3 cellular contexts compared by ENCODE assay signal in the genomic region with DNA sequence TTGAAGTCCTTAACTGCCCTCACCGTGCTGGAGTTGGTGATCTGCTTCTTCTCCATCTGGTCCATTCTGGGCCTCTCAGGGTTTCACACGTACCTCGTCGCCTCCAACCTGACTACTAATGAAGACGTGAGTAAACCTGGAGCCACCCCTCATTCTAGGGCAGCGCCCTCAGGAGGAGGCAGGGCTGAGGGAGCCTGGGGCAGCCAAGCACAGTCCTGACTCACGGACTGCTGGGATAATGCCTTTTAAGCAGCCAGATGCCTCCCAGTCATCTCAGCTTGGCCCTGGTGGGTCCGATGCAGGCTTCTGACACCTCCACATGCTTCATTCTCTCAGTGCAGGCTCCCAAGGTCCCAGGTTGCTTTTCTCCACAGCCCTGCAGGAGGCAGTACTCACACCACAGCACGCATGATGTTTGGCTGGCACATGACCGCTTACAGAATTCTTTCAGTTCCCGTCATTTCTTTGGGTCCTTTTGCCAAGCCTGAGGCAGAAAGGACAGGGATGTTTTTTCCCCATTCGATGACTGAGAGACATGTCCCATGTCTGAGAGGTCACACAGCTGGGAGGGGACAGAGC.
TF ChIP-seq lines count a peak whose summit lies in the region.

No MANE protein-coding gene starts in this region.

TF ChIP-seq in A549, 52 proteins besides CTCF, POLR2A, EP300 and RAD21:
- TF ChIP-seq POLR2AphosphoS2 (conservative IDR thresholded peaks at IDR 0.05; ENCODE audit: low read length) (no peak), ZFP36 (IDR thresholded peaks at IDR 0.05; ENCODE audit: borderline replicate concordance, partially characterized antibody) (no peak), HOXB13 (CRISPR knock-in tag; IDR thresholded peaks at IDR 0.05; ENCODE audit: low read depth) (no peak), ESRRA (IDR thresholded peaks at IDR 0.05; ENCODE audit: borderline replicate concordance, low read length) (no peak), CBX2 (IDR thresholded peaks at IDR 0.05; ENCODE audit: borderline replicate concordance, low read depth) (no peak), CHD4 (IDR thresholded peaks at IDR 0.05; ENCODE audit: borderline replicate concordance) (no peak), USF2 (IDR thresholded peaks at IDR 0.05) (no peak), HDAC2 (IDR thresholded peaks at IDR 0.05) (no peak), JUNB (IDR thresholded peaks at IDR 0.05) (no peak), SMC3 (IDR thresholded peaks at IDR 0.05) (no peak), GATA3 (IDR thresholded peaks at IDR 0.05; ENCODE audit: borderline replicate concordance) (no peak)
- TF ChIP-seq, protein P1, sequence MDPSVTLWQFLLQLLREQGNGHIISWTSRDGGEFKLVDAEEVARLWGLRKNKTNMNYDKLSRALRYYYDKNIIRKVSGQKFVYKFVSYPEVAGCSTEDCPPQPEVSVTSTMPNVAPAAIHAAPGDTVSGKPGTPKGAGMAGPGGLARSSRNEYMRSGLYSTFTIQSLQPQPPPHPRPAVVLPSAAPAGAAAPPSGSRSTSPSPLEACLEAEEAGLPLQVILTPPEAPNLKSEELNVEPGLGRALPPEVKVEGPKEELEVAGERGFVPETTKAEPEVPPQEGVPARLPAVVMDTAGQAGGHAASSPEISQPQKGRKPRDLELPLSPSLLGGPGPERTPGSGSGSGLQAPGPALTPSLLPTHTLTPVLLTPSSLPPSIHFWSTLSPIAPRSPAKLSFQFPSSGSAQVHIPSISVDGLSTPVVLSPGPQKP (IDR thresholded peaks at IDR 0.05; ENCODE audit: low read depth, low read length) = no peak
- TF ChIP-seq, protein P2, sequence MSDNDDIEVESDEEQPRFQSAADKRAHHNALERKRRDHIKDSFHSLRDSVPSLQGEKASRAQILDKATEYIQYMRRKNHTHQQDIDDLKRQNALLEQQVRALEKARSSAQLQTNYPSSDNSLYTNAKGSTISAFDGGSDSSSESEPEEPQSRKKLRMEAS (IDR thresholded peaks at IDR 0.05) = no peak

TF ChIP-seq in HCT116, 20 proteins besides CTCF, POLR2A, EP300 and RAD21:
- no peak for TF ChIP-seq EZH2phosphoT487 (IDR thresholded peaks at IDR 0.05; ENCODE audit: borderline replicate concordance)
- TF ChIP-seq TCF7L2 (IDR thresholded peaks at IDR 0.05; ENCODE audit: borderline replicate concordance, extremely low read depth, insufficient read depth, insufficient read length) = no peak
- no peak for TF ChIP-seq SIN3A (IDR thresholded peaks at IDR 0.05; ENCODE audit: low read depth)
- no peak for TF ChIP-seq ZFX (IDR thresholded peaks at IDR 0.05)
- TF ChIP-seq JUND (IDR thresholded peaks at IDR 0.05) = no peak
- no peak for TF ChIP-seq ELF1 (IDR thresholded peaks at IDR 0.05; ENCODE audit: borderline replicate concordance, low read depth)
- TF ChIP-seq SP1 (IDR thresholded peaks at IDR 0.05; ENCODE audit: low read depth) = no peak
- TF ChIP-seq FOSL1 (IDR thresholded peaks at IDR 0.05; ENCODE audit: low read depth) = no peak
- no peak for TF ChIP-seq CEBPB (IDR thresholded peaks at IDR 0.05; ENCODE audit: low read depth)

TF ChIP-seq in GM12878, 131 proteins besides CTCF, POLR2A, EP300 and RAD21:
- TF ChIP-seq ZZZ3 (IDR thresholded peaks at IDR 0.05; ENCODE audit: control insufficient read depth, insufficient read length, low read depth) (no peak), CHD2 (IDR thresholded peaks at IDR 0.05; ENCODE audit: borderline replicate concordance, low read depth, low read length) (no peak), IRF5 (IDR thresholded peaks at IDR 0.05; ENCODE audit: borderline replicate concordance) (no peak), BACH1 (IDR thresholded peaks at IDR 0.05; ENCODE audit: borderline replicate concordance) (no peak), USF2 (IDR thresholded peaks at IDR 0.05; ENCODE audit: borderline replicate concordance, low read depth, low read length) (no peak), TCF12 (IDR thresholded peaks at IDR 0.05; ENCODE audit: low read depth, low read length) (no peak), EZH2 (IDR thresholded peaks at IDR 0.05; ENCODE audit: borderline replicate concordance, control insufficient read depth, low read depth, low read length) (no peak), ZNF24 (IDR thresholded peaks at IDR 0.05) (no peak), SREBF1 (IDR thresholded peaks at IDR 0.05; ENCODE audit: low read length) (no peak), RB1 (IDR thresholded peaks at IDR 0.05; ENCODE audit: borderline replicate concordance) (no peak)
- TF ChIP-seq, protein P3, sequence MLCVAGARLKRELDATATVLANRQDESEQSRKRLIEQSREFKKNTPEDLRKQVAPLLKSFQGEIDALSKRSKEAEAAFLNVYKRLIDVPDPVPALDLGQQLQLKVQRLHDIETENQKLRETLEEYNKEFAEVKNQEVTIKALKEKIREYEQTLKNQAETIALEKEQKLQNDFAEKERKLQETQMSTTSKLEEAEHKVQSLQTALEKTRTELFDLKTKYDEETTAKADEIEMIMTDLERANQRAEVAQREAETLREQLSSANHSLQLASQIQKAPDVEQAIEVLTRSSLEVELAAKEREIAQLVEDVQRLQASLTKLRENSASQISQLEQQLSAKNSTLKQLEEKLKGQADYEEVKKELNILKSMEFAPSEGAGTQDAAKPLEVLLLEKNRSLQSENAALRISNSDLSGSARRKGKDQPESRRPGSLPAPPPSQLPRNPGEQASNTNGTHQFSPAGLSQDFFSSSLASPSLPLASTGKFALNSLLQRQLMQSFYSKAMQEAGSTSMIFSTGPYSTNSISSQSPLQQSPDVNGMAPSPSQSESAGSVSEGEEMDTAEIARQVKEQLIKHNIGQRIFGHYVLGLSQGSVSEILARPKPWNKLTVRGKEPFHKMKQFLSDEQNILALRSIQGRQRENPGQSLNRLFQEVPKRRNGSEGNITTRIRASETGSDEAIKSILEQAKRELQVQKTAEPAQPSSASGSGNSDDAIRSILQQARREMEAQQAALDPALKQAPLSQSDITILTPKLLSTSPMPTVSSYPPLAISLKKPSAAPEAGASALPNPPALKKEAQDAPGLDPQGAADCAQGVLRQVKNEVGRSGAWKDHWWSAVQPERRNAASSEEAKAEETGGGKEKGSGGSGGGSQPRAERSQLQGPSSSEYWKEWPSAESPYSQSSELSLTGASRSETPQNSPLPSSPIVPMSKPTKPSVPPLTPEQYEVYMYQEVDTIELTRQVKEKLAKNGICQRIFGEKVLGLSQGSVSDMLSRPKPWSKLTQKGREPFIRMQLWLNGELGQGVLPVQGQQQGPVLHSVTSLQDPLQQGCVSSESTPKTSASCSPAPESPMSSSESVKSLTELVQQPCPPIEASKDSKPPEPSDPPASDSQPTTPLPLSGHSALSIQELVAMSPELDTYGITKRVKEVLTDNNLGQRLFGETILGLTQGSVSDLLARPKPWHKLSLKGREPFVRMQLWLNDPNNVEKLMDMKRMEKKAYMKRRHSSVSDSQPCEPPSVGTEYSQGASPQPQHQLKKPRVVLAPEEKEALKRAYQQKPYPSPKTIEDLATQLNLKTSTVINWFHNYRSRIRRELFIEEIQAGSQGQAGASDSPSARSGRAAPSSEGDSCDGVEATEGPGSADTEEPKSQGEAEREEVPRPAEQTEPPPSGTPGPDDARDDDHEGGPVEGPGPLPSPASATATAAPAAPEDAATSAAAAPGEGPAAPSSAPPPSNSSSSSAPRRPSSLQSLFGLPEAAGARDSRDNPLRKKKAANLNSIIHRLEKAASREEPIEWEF (IDR thresholded peaks at IDR 0.05; ENCODE audit: insufficient replicate concordance, low read depth, low read length) = no peak
- TF ChIP-seq, protein P4, sequence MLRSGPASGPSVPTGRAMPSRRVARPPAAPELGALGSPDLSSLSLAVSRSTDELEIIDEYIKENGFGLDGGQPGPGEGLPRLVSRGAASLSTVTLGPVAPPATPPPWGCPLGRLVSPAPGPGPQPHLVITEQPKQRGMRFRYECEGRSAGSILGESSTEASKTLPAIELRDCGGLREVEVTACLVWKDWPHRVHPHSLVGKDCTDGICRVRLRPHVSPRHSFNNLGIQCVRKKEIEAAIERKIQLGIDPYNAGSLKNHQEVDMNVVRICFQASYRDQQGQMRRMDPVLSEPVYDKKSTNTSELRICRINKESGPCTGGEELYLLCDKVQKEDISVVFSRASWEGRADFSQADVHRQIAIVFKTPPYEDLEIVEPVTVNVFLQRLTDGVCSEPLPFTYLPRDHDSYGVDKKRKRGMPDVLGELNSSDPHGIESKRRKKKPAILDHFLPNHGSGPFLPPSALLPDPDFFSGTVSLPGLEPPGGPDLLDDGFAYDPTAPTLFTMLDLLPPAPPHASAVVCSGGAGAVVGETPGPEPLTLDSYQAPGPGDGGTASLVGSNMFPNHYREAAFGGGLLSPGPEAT (IDR thresholded peaks at IDR 0.05; ENCODE audit: low read depth) = no peak
- TF ChIP-seq, protein P5, sequence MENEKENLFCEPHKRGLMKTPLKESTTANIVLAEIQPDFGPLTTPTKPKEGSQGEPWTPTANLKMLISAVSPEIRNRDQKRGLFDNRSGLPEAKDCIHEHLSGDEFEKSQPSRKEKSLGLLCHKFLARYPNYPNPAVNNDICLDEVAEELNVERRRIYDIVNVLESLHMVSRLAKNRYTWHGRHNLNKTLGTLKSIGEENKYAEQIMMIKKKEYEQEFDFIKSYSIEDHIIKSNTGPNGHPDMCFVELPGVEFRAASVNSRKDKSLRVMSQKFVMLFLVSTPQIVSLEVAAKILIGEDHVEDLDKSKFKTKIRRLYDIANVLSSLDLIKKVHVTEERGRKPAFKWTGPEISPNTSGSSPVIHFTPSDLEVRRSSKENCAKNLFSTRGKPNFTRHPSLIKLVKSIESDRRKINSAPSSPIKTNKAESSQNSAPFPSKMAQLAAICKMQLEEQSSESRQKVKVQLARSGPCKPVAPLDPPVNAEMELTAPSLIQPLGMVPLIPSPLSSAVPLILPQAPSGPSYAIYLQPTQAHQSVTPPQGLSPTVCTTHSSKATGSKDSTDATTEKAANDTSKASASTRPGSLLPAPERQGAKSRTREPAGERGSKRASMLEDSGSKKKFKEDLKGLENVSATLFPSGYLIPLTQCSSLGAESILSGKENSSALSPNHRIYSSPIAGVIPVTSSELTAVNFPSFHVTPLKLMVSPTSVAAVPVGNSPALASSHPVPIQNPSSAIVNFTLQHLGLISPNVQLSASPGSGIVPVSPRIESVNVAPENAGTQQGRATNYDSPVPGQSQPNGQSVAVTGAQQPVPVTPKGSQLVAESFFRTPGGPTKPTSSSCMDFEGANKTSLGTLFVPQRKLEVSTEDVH (IDR thresholded peaks at IDR 0.05; ENCODE audit: low read depth, partially characterized antibody) = no peak
